20 cellular contexts compared by ENCODE assay signal in the genomic region with DNA sequence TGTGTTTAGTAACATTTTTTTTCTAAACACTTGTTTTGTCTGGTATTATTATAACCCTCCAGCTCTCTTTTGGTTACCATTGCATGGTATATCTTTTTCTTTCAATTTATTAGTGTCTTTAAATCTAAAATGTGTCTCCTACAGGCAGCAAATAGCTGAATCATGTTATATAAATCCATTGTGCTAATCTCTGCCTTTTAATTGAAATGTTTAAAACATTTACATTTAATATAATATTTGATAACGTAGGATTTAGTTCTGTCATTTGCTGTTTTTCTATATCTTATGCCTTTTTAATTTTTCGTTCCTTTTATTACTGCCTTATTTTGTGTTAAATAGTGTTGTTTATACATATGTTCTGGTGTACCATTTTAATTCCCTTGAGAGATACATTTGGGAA. TPM values are rescaled to one million over a fixed set of nuclear protein-coding genes. Genes with fewer than 3 reads are reported as not detected.
"Had no signal": no experiment of that assay in that cellular context is flagged by ENCODE, and none has a peak within 500 bp of the region (broad histone marks: within the 10 kb centered on the region; RNA-seq: fewer than 3 reads in every experiment).

No MANE protein-coding gene starts in this region.

- H3K36me3 ChIP-seq: esophagus muscularis mucosa, gastroesophageal sphincter, left lung, lower lobe of right lung had no signal

- DNase-seq: dermis blood vessel endothelial cell; dorsolateral prefrontal cortex; effector CD4-positive, alpha-beta T cell; effector memory CD4-positive, alpha-beta T cell; foreskin keratinocyte; heart left ventricle; hippocampal formation; islet precursor cell; left cardiac atrium; left lung; left ventricle myocardium superior; lower lobe of right lung; mesenchymal stem cell; mucosa of descending colon; naive B cell; naive thymus-derived CD8-positive, alpha-beta T cell had no signal

- H3K27ac ChIP-seq: coronary artery, dorsolateral prefrontal cortex, esophagus muscularis mucosa, foreskin keratinocyte, gastroesophageal sphincter, heart left ventricle, left lung, lower lobe of right lung had no signal

- ATAC-seq: foreskin keratinocyte; gastroesophageal sphincter; heart left ventricle; left cardiac atrium; left lung; left ventricle myocardium superior; lower lobe of right lung; mucosa of descending colon; naive thymus-derived CD8-positive, alpha-beta T cell had no signal

- H3K4me1 ChIP-seq: esophagus muscularis mucosa, foreskin keratinocyte, gastroesophageal sphincter, heart left ventricle, left lung, lower lobe of right lung had no signal

- FAIRE-seq: endothelial cell of umbilical vein had no signal

- H3K27me3 ChIP-seq: dorsolateral prefrontal cortex, esophagus muscularis mucosa, gastroesophageal sphincter, heart left ventricle, left lung had no signal

- H3K4me3 ChIP-seq: coronary artery, dorsolateral prefrontal cortex, esophagus muscularis mucosa, gastroesophageal sphincter, heart left ventricle, left lung, lower lobe of right lung, mucosa of descending colon had no signal

RNA-seq across cellular contexts. Expression of gene PDLIM3, which starts 46.7 kb away (rescaled TPM):
- total RNA-seq: foreskin keratinocyte; naive thymus-derived CD8-positive, alpha-beta T cell had no signal
- polyA plus RNA-seq: naive thymus-derived CD8-positive, alpha-beta T cell had no signal
